ENCODE assay signal across 1 cellular context in the genomic region with DNA sequence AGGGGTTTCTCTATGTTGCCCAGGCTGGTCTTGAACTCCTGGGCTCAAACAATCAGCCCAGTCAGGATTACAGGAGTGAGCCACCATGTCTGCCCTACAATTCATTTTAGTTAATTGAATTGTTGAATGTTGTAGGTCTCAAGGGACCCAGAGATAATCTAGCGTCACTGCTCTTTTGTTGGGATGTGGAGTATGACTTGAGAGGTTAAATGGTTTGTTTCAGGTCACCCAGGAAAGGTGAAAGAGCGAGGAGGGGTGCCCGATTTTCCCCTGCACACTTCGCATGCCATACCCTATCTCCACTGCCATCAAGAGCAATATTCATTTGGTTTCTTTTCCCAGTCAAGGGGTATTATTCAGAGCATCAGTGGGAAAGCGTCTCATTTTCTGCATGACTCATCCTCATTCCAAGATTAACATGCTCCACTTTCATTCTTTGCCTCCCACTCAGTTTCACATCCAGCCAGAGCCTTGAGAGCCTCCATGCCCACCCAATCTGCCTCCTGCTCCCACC.
A peak's percentile ranks its signal among the peaks of the same experiment; 100 is the strongest.
TF ChIP-seq lines count a peak whose summit lies in the region.

No MANE protein-coding gene starts in this region.

TF ChIP-seq in IMR-90, 13 proteins besides CTCF, POLR2A, EP300 and RAD21:
- TF ChIP-seq MXI1 (IDR thresholded peaks at IDR 0.05; ENCODE audit: borderline replicate concordance, low read depth, low read length) (no peak), CEBPB (IDR thresholded peaks at IDR 0.05; ENCODE audit: low read depth, low read length) (no peak), FOS (IDR thresholded peaks at IDR 0.05; ENCODE audit: low read depth, low read length) (peak; percentile 97), USF2 (IDR thresholded peaks at IDR 0.05; ENCODE audit: low read depth, low read length) (no peak), BHLHE40 (IDR thresholded peaks at IDR 0.05; ENCODE audit: low read depth, low read length) (peak; percentile 65), SMC3 (IDR thresholded peaks at IDR 0.05; ENCODE audit: low read depth, low read length) (no peak), MAFK (IDR thresholded peaks at IDR 0.05; ENCODE audit: low read depth, low read length) (no peak)
TF ChIP-seq in IMR-90: peak in this region for 2.
